Comparison of ENCODE assay signal across 29 cellular contexts in genomic region chr6:164854526-164854925, GRCh38.
"Had no signal": no experiment of that assay in that cellular context is flagged by ENCODE, and none has a peak within 500 bp of the region (broad histone marks: within the 10 kb centered on the region; RNA-seq: fewer than 3 reads in every experiment).

No MANE protein-coding gene starts in this region.

- H3K36me3 ChIP-seq: adrenal gland, esophagus muscularis mucosa, gastrocnemius medialis had no signal

- DNase-seq: activated CD4-positive, alpha-beta memory T cell treated with anti-CD3 and anti-CD28 coated beads for 36 hours; activated CD4-positive, alpha-beta T cell treated with anti-CD3 and anti-CD28 coated beads for 36 hours; activated CD4-positive, alpha-beta T cell treated with anti-CD3 and anti-CD28 coated beads, Interleukin-2, amount 10 ng/mL, durations not matched to agents 24 days and 14 days; activated CD4-positive, CD25-positive, alpha-beta regulatory T cell; activated CD4-positive, CD25-positive, alpha-beta regulatory T cell treated with anti-CD3 and anti-CD28 coated beads, Interleukin-2, amount 50 U/mL, for 72 hours; activated CD8-positive, alpha-beta memory T cell treated with anti-CD3 and anti-CD28 coated beads, Interleukin-2, amount 10 ng/mL, durations not matched to agents 7 days and 5 days; activated CD8-positive, alpha-beta memory T cell treated with anti-CD3 and anti-CD28 coated beads, Interleukin-2, amount 50 U/mL, for 4 hours; activated CD8-positive, alpha-beta T cell treated with anti-CD3 and anti-CD28 coated beads, Interleukin-2, amount 10 ng/mL, durations not matched to agents 7 days and 5 days; activated effector memory CD4-positive, alpha-beta T cell treated with anti-CD3 and anti-CD28 coated beads, Interleukin-2, amount 50 U/mL, for 16 hours; activated naive CD4-positive, alpha-beta T cell treated with anti-CD3 and anti-CD28 coated beads for 36 hours; activated naive CD8-positive, alpha-beta T cell treated with anti-CD3 and anti-CD28 coated beads for 36 hours; activated naive CD8-positive, alpha-beta T cell treated with anti-CD3 and anti-CD28 coated beads, Interleukin-2, amount 50 U/mL, for 24 hours; activated T-cell treated with anti-CD3 and anti-CD28 coated beads, Interleukin-2, amount 50 U/mL, for 1 hour; activated T-cell treated with anti-CD3 and anti-CD28 coated beads, Interleukin-2, amount 50 U/mL, for 48 hours; adrenal gland; amygdala; aorta; body of pancreas; caudate nucleus; cortex of kidney; dermis blood vessel endothelial cell; effector CD4-positive, alpha-beta T cell; effector memory CD8-positive, alpha-beta T cell; erythroblast; foreskin keratinocyte; gastrocnemius medialis; head of caudate nucleus; T-helper 2 cell had no signal

- H3K27me3 ChIP-seq: adrenal gland, body of pancreas, esophagus muscularis mucosa, foreskin keratinocyte, gastrocnemius medialis had no signal

- H3K9me3 ChIP-seq: adrenal gland, body of pancreas, esophagus muscularis mucosa, gastrocnemius medialis had no signal

- H3K27ac ChIP-seq: adrenal gland, body of pancreas, esophagus muscularis mucosa, foreskin keratinocyte, gastrocnemius medialis had no signal

- H3K4me1 ChIP-seq: adrenal gland, body of pancreas, foreskin keratinocyte, gastrocnemius medialis had no signal

- H3K4me3 ChIP-seq: adrenal gland, body of pancreas, esophagus muscularis mucosa, gastrocnemius medialis had no signal
